Comparison of ENCODE assay signal across 16 cellular contexts in the genomic region with DNA sequence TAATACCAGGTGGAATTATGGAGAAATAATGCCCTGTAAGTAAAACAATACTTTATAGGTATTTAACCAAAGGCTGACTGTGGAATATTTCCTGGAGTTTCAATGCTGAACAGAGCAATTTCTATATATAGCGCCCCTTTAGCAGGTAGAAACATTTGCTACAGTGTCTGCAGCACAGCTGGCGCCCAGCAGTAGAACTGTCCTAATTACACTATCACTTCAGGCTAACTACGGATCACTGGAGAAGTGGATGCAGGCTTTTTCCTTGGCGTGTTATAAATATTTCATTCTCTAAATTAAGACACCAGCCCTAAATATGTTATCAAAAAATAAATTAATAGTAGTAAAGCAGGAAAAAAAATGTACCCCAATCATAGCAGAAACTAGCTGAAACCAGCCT. TPM values are rescaled to one million over a fixed set of nuclear protein-coding genes. Genes with fewer than 3 reads are reported as not detected.
DNase-seq lines count a peak whose midpoint lies in the region; ATAC-seq and TF ChIP-seq lines count a peak whose summit lies in the region.
"Had no signal": no experiment of that assay in that cellular context is flagged by ENCODE, and none has a peak within 500 bp of the region (broad histone marks: within the 10 kb centered on the region; RNA-seq: fewer than 3 reads in every experiment).

No MANE protein-coding gene starts in this region.

- no peak overlapping the region for H3K27ac Mint-ChIP-seq in GM23338
- no peak overlapping the region for H3K27ac Mint-ChIP-seq in naive thymus-derived CD4-positive, alpha-beta T cell
- H3K27ac Mint-ChIP-seq in activated naive CD4-positive, alpha-beta T cell treated with anti-CD3 and anti-CD28 coated beads for 36 hours, result no peak overlapping the region
- H3K27ac Mint-ChIP-seq: activated CD4-positive, alpha-beta T cell treated with anti-CD3 and anti-CD28 coated beads, Interleukin-2, amount 10 ng/mL, durations not matched to agents 24 days and 14 days; T-helper 17 cell had no signal

- 0 out of 2 replicates have a peak, but pooled peaks cover 6% of the 10 kb centered on the region for H3F3A ChIP-seq in GM23338 (replicated peaks; ENCODE audit: low read depth)

- H3K36me3 Mint-ChIP-seq in GM23338 (ENCODE audit: low read depth), result peaks cover 34% of the 10 kb centered on the region
- H3K36me3 Mint-ChIP-seq in naive thymus-derived CD4-positive, alpha-beta T cell, result peaks cover 0 to 3% (median 0%) of the 10 kb centered on the region in 5 donors
- no peaks in the 10 kb centered on the region for H3K36me3 Mint-ChIP-seq in activated naive CD4-positive, alpha-beta T cell treated with anti-CD3 and anti-CD28 coated beads for 36 hours (ENCODE audit: low read depth)

- peak overlapping the region; percentile 89 for H3K4me3 Mint-ChIP-seq in GM23338
- H3K4me3 Mint-ChIP-seq in naive thymus-derived CD4-positive, alpha-beta T cell, result peak overlapping the region in 7 of 10 donors; percentile 76 to 88 (median 81)
- no peak overlapping the region for H3K4me3 Mint-ChIP-seq in activated naive CD4-positive, alpha-beta T cell treated with anti-CD3 and anti-CD28 coated beads for 36 hours

- H3K4me1 Mint-ChIP-seq in GM23338, result peaks cover 22% of the 10 kb centered on the region
- peaks cover 8 to 44% (median 30%) of the 10 kb centered on the region in 7 donors for H3K4me1 Mint-ChIP-seq in naive thymus-derived CD4-positive, alpha-beta T cell
- H3K4me1 Mint-ChIP-seq in activated naive CD4-positive, alpha-beta T cell treated with anti-CD3 and anti-CD28 coated beads for 36 hours (ENCODE audit: low read depth), result peaks cover 32% of the 10 kb centered on the region

- no peak for TF ChIP-seq CTCF in AG04449 (IDR thresholded peaks at IDR 0.05; ENCODE audit: insufficient read depth, low read length, missing control alignments)
- no peak for TF ChIP-seq CTCF in GM23338 (conservative IDR thresholded peaks at IDR 0.05; ENCODE audit: low read depth in 2 of 2)
- TF ChIP-seq CTCF in GM10248 (IDR thresholded peaks at IDR 0.05; ENCODE audit: control extremely low read depth, extremely low read depth, low read depth, missing control alignments), result no peak

- no peaks in the 10 kb centered on the region for H3K9me3 Mint-ChIP-seq in GM23338
- H3K9me3 Mint-ChIP-seq in naive thymus-derived CD4-positive, alpha-beta T cell, result peaks cover 0 to 3% (median 0%) of the 10 kb centered on the region in 11 donors
- no peaks in the 10 kb centered on the region for H3K9me3 Mint-ChIP-seq in activated naive CD4-positive, alpha-beta T cell treated with anti-CD3 and anti-CD28 coated beads for 36 hours
- H3K9me3 Mint-ChIP-seq: activated CD4-positive, alpha-beta T cell treated with anti-CD3 and anti-CD28 coated beads, Interleukin-2, amount 10 ng/mL, durations not matched to agents 24 days and 14 days; central memory CD8-positive, alpha-beta T cell had no signal

- H3K36me3 ChIP-seq in GM23338 (ENCODE audit: insufficient read depth), result no peaks in the 10 kb centered on the region
- no peaks in the 10 kb centered on the region for H3K36me3 ChIP-seq in naive thymus-derived CD4-positive, alpha-beta T cell (ENCODE audit: control insufficient read depth in 2 of 3, insufficient read depth in 3 of 3, low read length in 3 of 3)
- H3K36me3 ChIP-seq: BE2C, esophagus squamous epithelium, sigmoid colon had no signal

- H3K27me3 ChIP-seq in GM23338 (ENCODE audit: insufficient read depth), result peaks cover 58% of the 10 kb centered on the region
- peaks cover 0 to 6% of the 10 kb centered on the region in 2 donors for H3K27me3 ChIP-seq in naive thymus-derived CD4-positive, alpha-beta T cell (ENCODE audit: control insufficient read depth in 2 of 2, insufficient read depth in 2 of 2, low read length in 2 of 2)

- ATAC-seq in GM23338, result no peak
- ATAC-seq in naive thymus-derived CD4-positive, alpha-beta T cell, result no peak
- ATAC-seq: T-helper 17 cell had no signal

- H3K27me3 Mint-ChIP-seq in GM23338 (ENCODE audit: insufficient read depth, low read depth, poor library complexity), result peaks cover 31% of the 10 kb centered on the region
- peaks cover 0 to 50% (median 29%) of the 10 kb centered on the region in 5 donors for H3K27me3 Mint-ChIP-seq in naive thymus-derived CD4-positive, alpha-beta T cell
- peaks cover 15% of the 10 kb centered on the region for H3K27me3 Mint-ChIP-seq in activated naive CD4-positive, alpha-beta T cell treated with anti-CD3 and anti-CD28 coated beads for 36 hours (ENCODE audit: low read depth)

- H2AFZ ChIP-seq in GM23338, result no peak overlapping the region

- CTCF ChIA-PET in AG04449 (lab: Yijun Ruan, JAX) (no interaction called here), GM10248 (lab: Yijun Ruan, JAX) (no interaction called here)
- CTCF ChIA-PET in naive thymus-derived CD4-positive, alpha-beta T cell (lab: Charles Lee), result no interaction called here
- CTCF ChIA-PET in activated naive CD4-positive, alpha-beta T cell treated with anti-CD3 and anti-CD28 coated beads for 36 hours (lab: Charles Lee), result interaction anchor here (1.0 kb wide), 1 partner anchor 163 kb away, joined by 4 read pairs; no protein-coding TSS in a partner anchor

- no peaks in the 10 kb centered on the region; the same call in 1 of the 2 replicates for H3K79me2 ChIP-seq in GM23338 (replicated peaks; ENCODE audit: insufficient read depth)

- POLR2A ChIA-PET in AG04449 (lab: Yijun Ruan, JAX) (interaction anchor here (0.6 kb wide), 1 partner anchor 1241 kb away, joined by 3 read pairs; no protein-coding TSS in a partner anchor), GM10248 (lab: Yijun Ruan, JAX) (no interaction called here)
- POLR2A ChIA-PET in naive thymus-derived CD4-positive, alpha-beta T cell (lab: Charles Lee), result interaction anchor here (0.9 to 1.4 kb wide), 3 partner anchors 10 to 174 kb away, joined by 3 to 4 read pairs (median 4); no protein-coding TSS in a partner anchor

- peaks cover 3% of the 10 kb centered on the region; the same call in 1 of the 2 replicates for H4K20me1 ChIP-seq in GM23338 (replicated peaks; ENCODE audit: insufficient read depth)

- intact Hi-C loops in naive thymus-derived CD4-positive, alpha-beta T cell (cut with micrococcal nuclease), result no loop called here
- intact Hi-C loops in activated naive CD4-positive, alpha-beta T cell treated with anti-CD3 and anti-CD28 coated beads for 36 hours (cut with micrococcal nuclease), result no loop called here

- peaks cover 19% of the 10 kb centered on the region for H3K4me1 ChIP-seq in GM23338 (ENCODE audit: insufficient read depth)
- H3K4me1 ChIP-seq in naive thymus-derived CD4-positive, alpha-beta T cell (ENCODE audit: control insufficient read depth in 2 of 2, insufficient read depth in 2 of 2, low read length in 2 of 2), result peaks cover 0 to 11% of the 10 kb centered on the region in 2 donors
- H3K4me1 ChIP-seq: BE2C had no signal

- no peaks in the 10 kb centered on the region for H3K9me2 ChIP-seq in GM23338 (ENCODE audit: insufficient read depth)

- DNase-seq in AG04449 (ENCODE audit: low read depth, low spot score) (no peak), GM23338 (ENCODE audit: low spot score) (no peak), caudate nucleus (lab: John Stamatoyannopoulos, UW) (peak in 1 of 61 donors; percentile 3), NCI-H2081 treated with DMSO at 0.1 percent for 48 hours (lab: John Stamatoyannopoulos, UW) (no peak), GM10248 (ENCODE audit: extremely low spot score) (no peak)
- no peak for DNase-seq in naive thymus-derived CD4-positive, alpha-beta T cell
- DNase-seq in central memory CD4-positive, alpha-beta T cell, result no peak
- no peak for DNase-seq in activated naive CD4-positive, alpha-beta T cell treated with anti-CD3 and anti-CD28 coated beads for 36 hours
- DNase-seq: activated CD4-positive, alpha-beta T cell treated with anti-CD3 and anti-CD28 coated beads, Interleukin-2, amount 10 ng/mL, durations not matched to agents 24 days and 14 days; BE2C; esophagus squamous epithelium; IMR-90; PC-9; sigmoid colon; T-helper 17 cell had no signal

- no peaks in the 10 kb centered on the region for H3K9me3 ChIP-seq in naive thymus-derived CD4-positive, alpha-beta T cell (ENCODE audit: control insufficient read depth in 2 of 3, low read length in 3 of 3)
- H3K9me3 ChIP-seq: BE2C, esophagus squamous epithelium, sigmoid colon had no signal

- H3K4me3 ChIP-seq in AG04449 (ENCODE audit: low read depth, low read length), result peak overlapping the region; percentile 58
- H3K4me3 ChIP-seq in GM23338, result peak overlapping the region; percentile 82
- H3K4me3 ChIP-seq in naive thymus-derived CD4-positive, alpha-beta T cell (ENCODE audit: low read length), result no peak overlapping the region
- H3K4me3 ChIP-seq: PC-9, sigmoid colon had no signal

- peak overlapping the region; percentile 94 for H3K4me2 ChIP-seq in GM23338
- H3K4me2 ChIP-seq: PC-9 had no signal

- H3K27ac ChIP-seq in GM23338 (ENCODE audit: low read depth) (no peak overlapping the region), caudate nucleus (ENCODE audit: low read depth, low read length) (peak overlapping the region; percentile 9)
- H3K27ac ChIP-seq in naive thymus-derived CD4-positive, alpha-beta T cell (ENCODE audit: low read depth, low read length), result no peak overlapping the region
- H3K27ac ChIP-seq: esophagus squamous epithelium, PC-9, sigmoid colon had no signal

TF ChIP-seq in GM23338, 12 proteins besides CTCF, POLR2A, EP300 and RAD21:
- TF ChIP-seq STAT1 (IDR thresholded peaks at IDR 0.05; ENCODE audit: unreplicated experiment) (no peak), EZH2phosphoT487 (IDR thresholded peaks at IDR 0.05; ENCODE audit: unreplicated experiment) (no peak)

RNA-seq across cellular contexts. Expression of a gene that starts 3.1 kb away (rescaled TPM):
- 33.4 and 37.4 TPM in 2 replicates for total RNA-seq in GM23338 (2014; rRNA removed; shearing (Covaris generic))
- 17.9 and 18.2 TPM in 2 replicates for polyA plus RNA-seq in GM23338 (2016; fragmentation: Nextera tagmentation; extraction: Ambion mirVana)
- 1 to 10 TPM in 4 of 5 experiments, under 1 TPM in 1; 0.98 to 3.6 (median 1.6) TPM for total RNA-seq in naive thymus-derived CD4-positive, alpha-beta T cell
- polyA plus RNA-seq in naive thymus-derived CD4-positive, alpha-beta T cell, result under 1 TPM; 0.25 to 0.95 TPM
- total RNA-seq in activated naive CD4-positive, alpha-beta T cell treated with anti-CD3 and anti-CD28 coated beads for 36 hours, result under 1 TPM; 0.52 to 0.69 TPM
- total RNA-seq: IMR-90, PC-9 had no signal
- polyA plus RNA-seq: IMR-90 had no signal
